In genomic region chr5:156015137-156015536, GRCh38 we compare ENCODE assay signal across 29 cellular contexts.
"Had no signal": no experiment of that assay in that cellular context is flagged by ENCODE, and none has a peak within 500 bp of the region (broad histone marks: within the 10 kb centered on the region; RNA-seq: fewer than 3 reads in every experiment).

No MANE protein-coding gene starts in this region.

- H3K27me3 Mint-ChIP-seq: activated CD4-positive, alpha-beta memory T cell treated with anti-CD3 and anti-CD28 coated beads, Interleukin-2, amount 10 ng/mL, durations not matched to agents 7 days and 5 days; activated naive CD8-positive, alpha-beta T cell treated with anti-CD3 and anti-CD28 coated beads, Interleukin-2, amount 50 U/mL, for 24 hours had no signal

- H3K4me3 Mint-ChIP-seq: activated CD4-positive, alpha-beta memory T cell treated with anti-CD3 and anti-CD28 coated beads, Interleukin-2, amount 10 ng/mL, durations not matched to agents 7 days and 5 days; activated CD4-positive, alpha-beta T cell treated with anti-CD3 and anti-CD28 coated beads, Interleukin-2, amount 10 ng/mL, durations not matched to agents 7 days and 5 days; activated naive CD4-positive, alpha-beta T cell treated with anti-CD3 and anti-CD28 coated beads, Interleukin-2, amount 50 U/mL, for 24 hours; activated naive CD8-positive, alpha-beta T cell treated with anti-CD3 and anti-CD28 coated beads, Interleukin-2, amount 50 U/mL, for 24 hours; central memory CD8-positive, alpha-beta T cell; immature natural killer cell; naive thymus-derived CD4-positive, alpha-beta T cell; T-helper 1 cell treated with Interleukin-12 subunit alpha and Interleukin-12 subunit beta and Interleukin-4 antibody, amounts not matched to agents 30 μg/mL and 1 μg/mL, for 36 hours had no signal

- DNase-seq: activated CD4-positive, alpha-beta memory T cell treated with anti-CD3 and anti-CD28 coated beads, Interleukin-2, amount 10 ng/mL, durations not matched to agents 7 days and 5 days; activated CD4-positive, alpha-beta T cell treated with anti-CD3 and anti-CD28 coated beads, Interleukin-2, amount 10 ng/mL, durations not matched to agents 7 days and 5 days; activated CD4-positive, CD25-positive, alpha-beta regulatory T cell treated with anti-CD3 and anti-CD28 coated beads, Interleukin-2, amount 50 U/mL, for 72 hours; activated naive CD8-positive, alpha-beta T cell treated with anti-CD3 and anti-CD28 coated beads, Interleukin-2, amount 50 U/mL, for 24 hours; activated T-cell treated with anti-CD3 and anti-CD28 coated beads, Interleukin-2, amount 50 U/mL, for 48 hours; amygdala; dermis blood vessel endothelial cell; effector CD4-positive, alpha-beta T cell; foreskin fibroblast; heart left ventricle; hypothalamus; immature natural killer cell; kidney; left colon; midbrain; naive thymus-derived CD4-positive, alpha-beta T cell; occipital lobe; right cardiac atrium; spleen; stimulated activated CD4-positive, alpha-beta T cell treated with anti-CD3 and anti-CD28 coated beads, Interleukin-2, amount 100 ng/mL, for 48 hours; stimulated activated naive CD8-positive, alpha-beta T cell treated with anti-CD3 and anti-CD28 coated beads, Interleukin-15, Interleukin-2, amounts not matched to agents 100 U/mL and 50 U/mL, for 24 hours; SW 1271; T-helper 9 cell; testis; transverse colon had no signal

- H3K9me3 Mint-ChIP-seq: activated CD4-positive, alpha-beta memory T cell treated with anti-CD3 and anti-CD28 coated beads, Interleukin-2, amount 10 ng/mL, durations not matched to agents 7 days and 5 days; activated CD4-positive, alpha-beta T cell treated with anti-CD3 and anti-CD28 coated beads, Interleukin-2, amount 10 ng/mL, durations not matched to agents 7 days and 5 days; activated naive CD4-positive, alpha-beta T cell treated with anti-CD3 and anti-CD28 coated beads, Interleukin-2, amount 50 U/mL, for 24 hours; activated naive CD8-positive, alpha-beta T cell treated with anti-CD3 and anti-CD28 coated beads, Interleukin-2, amount 50 U/mL, for 24 hours; activated T-helper 2 cell treated with anti-CD3 and anti-CD28 coated beads, Interferon-gamma antibody, Interleukin-2, Interleukin-4, amounts not matched to agents 10 μg/mL and 5 μg/mL and 100 μg/mL, durations not matched to agents 14 hours and 24 hours and 36 hours; central memory CD8-positive, alpha-beta T cell; T-helper 1 cell treated with Interleukin-12 subunit alpha and Interleukin-12 subunit beta and Interleukin-4 antibody, amounts not matched to agents 30 μg/mL and 1 μg/mL, for 36 hours had no signal

- H3K4me1 Mint-ChIP-seq: activated CD4-positive, alpha-beta memory T cell treated with anti-CD3 and anti-CD28 coated beads, Interleukin-2, amount 10 ng/mL, durations not matched to agents 7 days and 5 days; activated CD4-positive, alpha-beta T cell treated with anti-CD3 and anti-CD28 coated beads, Interleukin-2, amount 10 ng/mL, durations not matched to agents 7 days and 5 days; activated naive CD4-positive, alpha-beta T cell treated with anti-CD3 and anti-CD28 coated beads, Interleukin-2, amount 50 U/mL, for 24 hours; activated naive CD8-positive, alpha-beta T cell treated with anti-CD3 and anti-CD28 coated beads, Interleukin-2, amount 50 U/mL, for 24 hours; immature natural killer cell; naive thymus-derived CD4-positive, alpha-beta T cell had no signal

- H3K9me3 ChIP-seq: heart left ventricle, spleen, testis, transverse colon had no signal

- H3K27me3 ChIP-seq: heart left ventricle, spleen, testis, transverse colon had no signal

- H3K36me3 Mint-ChIP-seq: activated naive CD4-positive, alpha-beta T cell treated with anti-CD3 and anti-CD28 coated beads, Interleukin-2, amount 50 U/mL, for 24 hours; immature natural killer cell; naive thymus-derived CD4-positive, alpha-beta T cell had no signal

- ATAC-seq: activated naive CD8-positive, alpha-beta T cell treated with anti-CD3 and anti-CD28 coated beads, Interleukin-2, amount 50 U/mL, for 24 hours; heart left ventricle; left colon; naive thymus-derived CD4-positive, alpha-beta T cell; right cardiac atrium; stimulated activated naive CD8-positive, alpha-beta T cell treated with anti-CD3 and anti-CD28 coated beads, Interleukin-15, Interleukin-2, amounts not matched to agents 100 U/mL and 50 U/mL, for 24 hours had no signal

- H3K4me1 ChIP-seq: spleen, testis had no signal

- H3K4me3 ChIP-seq: heart left ventricle, spleen, testis, transverse colon had no signal

- H3K36me3 ChIP-seq: heart left ventricle, spleen, transverse colon had no signal

- H3K27ac Mint-ChIP-seq: activated CD4-positive, alpha-beta memory T cell treated with anti-CD3 and anti-CD28 coated beads, Interleukin-2, amount 10 ng/mL, durations not matched to agents 7 days and 5 days; activated CD4-positive, alpha-beta T cell treated with anti-CD3 and anti-CD28 coated beads, Interleukin-2, amount 10 ng/mL, durations not matched to agents 7 days and 5 days; activated naive CD4-positive, alpha-beta T cell treated with anti-CD3 and anti-CD28 coated beads, Interleukin-2, amount 50 U/mL, for 24 hours; activated naive CD8-positive, alpha-beta T cell treated with anti-CD3 and anti-CD28 coated beads, Interleukin-2, amount 50 U/mL, for 24 hours; activated T-helper 2 cell treated with anti-CD3 and anti-CD28 coated beads, Interferon-gamma antibody, Interleukin-2, Interleukin-4, amounts not matched to agents 10 μg/mL and 5 μg/mL and 100 μg/mL, durations not matched to agents 14 hours and 24 hours and 36 hours; immature natural killer cell; naive thymus-derived CD4-positive, alpha-beta T cell; T-helper 1 cell treated with Interleukin-12 subunit alpha and Interleukin-12 subunit beta and Interleukin-4 antibody, amounts not matched to agents 30 μg/mL and 1 μg/mL, for 36 hours had no signal

- H3K27ac ChIP-seq: heart left ventricle, spleen, testis, transverse colon had no signal
